ENCODE assay signal across 18 cellular contexts in the genomic region with DNA sequence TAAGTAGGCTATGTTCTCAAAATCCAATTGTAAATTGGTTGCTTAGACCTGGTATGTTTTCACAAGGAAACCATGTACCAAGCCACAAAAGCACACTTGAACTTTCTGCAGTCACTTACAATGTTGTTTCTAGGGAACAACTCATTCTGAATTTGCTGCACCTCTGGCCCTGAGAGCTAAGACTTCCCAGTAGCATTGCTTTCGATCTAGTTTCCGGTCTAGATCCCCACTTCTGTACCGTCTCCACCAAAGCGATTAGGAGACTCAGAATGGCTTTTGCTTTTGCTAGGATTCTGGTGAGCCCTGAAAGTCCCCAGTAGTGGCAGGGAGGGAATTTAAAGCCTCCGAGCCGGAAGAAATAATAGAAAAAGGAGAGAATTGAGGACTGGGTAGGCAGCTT.
DNase-seq lines count a peak whose midpoint lies in the region; ATAC-seq and TF ChIP-seq lines count a peak whose summit lies in the region.
"Had no signal": no experiment of that assay in that cellular context is flagged by ENCODE, and none has a peak within 500 bp of the region (broad histone marks: within the 10 kb centered on the region; RNA-seq: fewer than 3 reads in every experiment).

No MANE protein-coding gene starts in this region.

- no peak for DNase-seq in CD4-positive, alpha-beta T cell
- DNase-seq in ascending aorta (ENCODE audit: low spot score in 2 of 2) (no peak), left lung (no peak), NCI-H226 (no peak), middle frontal gyrus (ENCODE audit: extremely low spot score, low spot score) (no peak), glomerular visceral epithelial cell (ENCODE audit: extremely low spot score) (no peak), NCI-H1105 treated with DMSO at 0.1 percent for 48 hours (lab: John Stamatoyannopoulos, UW) (no peak)
- DNase-seq: Caco-2; NCI-H146; NCI-H2081 treated with DMSO at 0.1 percent for 48 hours; NCI-H2227 treated with DMSO at 0.1 percent for 48 hours; NCI-H69; NK-92 treated with Interleukin-12 subunit alpha and Interleukin-12 subunit beta, amount 100 ng/mL, for 24 hours had no signal

- peak overlapping the region; percentile 24 for H3K27ac Mint-ChIP-seq in CD4-positive, alpha-beta T cell
- H3K27ac Mint-ChIP-seq: IgD-negative memory B cell had no signal

- POLR2A ChIA-PET in CD4-positive, alpha-beta T cell (lab: Charles Lee): no interaction called here

- H3K36me3 Mint-ChIP-seq in CD4-positive, alpha-beta T cell (ENCODE audit: low read depth): peaks cover 77% of the 10 kb centered on the region

- no peaks in the 10 kb centered on the region for H3K27me3 ChIP-seq in CD4-positive, alpha-beta T cell (ENCODE audit: control insufficient read depth, insufficient read depth, low read length)
- no peaks in the 10 kb centered on the region for H3K27me3 ChIP-seq in ascending aorta
- H3K27me3 ChIP-seq in left lung: no peaks in the 10 kb centered on the region
- no peaks in the 10 kb centered on the region for H3K27me3 ChIP-seq in skeletal muscle satellite cell (ENCODE audit: control insufficient read depth, insufficient read depth, low read length)

- H3K36me3 ChIP-seq in ascending aorta (no peaks in the 10 kb centered on the region), left lung (no peaks in the 10 kb centered on the region), skeletal muscle satellite cell (ENCODE audit: insufficient read depth, low read length) (no peaks in the 10 kb centered on the region)
- H3K36me3 ChIP-seq: HAP-1 had no signal

- intact Hi-C loops in CD4-positive, alpha-beta T cell (cut with DNase I, micrococcal nuclease): no loop called here
- intact Hi-C loops in ascending aorta (cut with DNase I) (no loop called here), left lung (cut with DNase I) (no loop called here)

- CTCF ChIA-PET in CD4-positive, alpha-beta T cell (lab: Charles Lee): no interaction called here

- peak overlapping the region; percentile 69 for H3K4me2 ChIP-seq in skeletal muscle satellite cell (ENCODE audit: low read length)
- H3K4me2 ChIP-seq: A549 had no signal

- peaks cover 36% of the 10 kb centered on the region for H3K4me1 Mint-ChIP-seq in CD4-positive, alpha-beta T cell (ENCODE audit: low read depth)
- H3K4me1 Mint-ChIP-seq: CD14-positive monocyte had no signal

- no peaks in the 10 kb centered on the region for H3K9me3 ChIP-seq in CD4-positive, alpha-beta T cell (ENCODE audit: control insufficient read depth, low read length)
- H3K9me3 ChIP-seq in ascending aorta: no peaks in the 10 kb centered on the region
- H3K9me3 ChIP-seq in left lung: no peaks in the 10 kb centered on the region
- no peaks in the 10 kb centered on the region for H3K9me3 ChIP-seq in skeletal muscle satellite cell (replicated peaks; ENCODE audit: low read length)
- H3K9me3 ChIP-seq: A549, Caco-2, HAP-1 had no signal

- no peak overlapping the region for H3K4me3 Mint-ChIP-seq in CD4-positive, alpha-beta T cell
- H3K4me3 Mint-ChIP-seq: CD14-positive monocyte, IgD-negative memory B cell had no signal

- TF ChIP-seq CTCF in CD4-positive, alpha-beta T cell (IDR thresholded peaks at IDR 0.05): no peak
- no peak for TF ChIP-seq CTCF in ascending aorta (IDR thresholded peaks at IDR 0.05)
- TF ChIP-seq CTCF in left lung (IDR thresholded peaks at IDR 0.05): no peak

- H3K9ac ChIP-seq in skeletal muscle satellite cell (ENCODE audit: low read depth, low read length): peak overlapping the region; percentile 21

- no peak overlapping the region for H3K27ac ChIP-seq in CD4-positive, alpha-beta T cell (ENCODE audit: low read depth, low read length)
- H3K27ac ChIP-seq in ascending aorta (peak overlapping the region; percentile 26 to 40), left lung (no peak overlapping the region)
- H3K27ac ChIP-seq: A549 had no signal

- H3K4me1 ChIP-seq in ascending aorta (no peaks in the 10 kb centered on the region), left lung (peaks cover 0 to 3% of the 10 kb centered on the region in 2 donors), skeletal muscle satellite cell (ENCODE audit: control insufficient read depth, insufficient read depth, low read length) (peaks cover 7% of the 10 kb centered on the region)
- H3K4me1 ChIP-seq: A549, Caco-2, HAP-1 had no signal

- ATAC-seq in CD4-positive, alpha-beta T cell (ENCODE audit: poor library complexity): no peak
- ATAC-seq in left lung: peak; percentile 85
- ATAC-seq: A549 had no signal

- H3K4me3 ChIP-seq in ascending aorta (peak overlapping the region in 1 of 2 donors; percentile 28), left lung (no peak overlapping the region), skeletal muscle satellite cell (ENCODE audit: low read length) (peak overlapping the region; percentile 55)
- H3K4me3 ChIP-seq: A549, HAP-1 had no signal

- H3K9me3 Mint-ChIP-seq in CD4-positive, alpha-beta T cell: no peaks in the 10 kb centered on the region
- H3K9me3 Mint-ChIP-seq: CD14-positive monocyte had no signal

- H3K27me3 Mint-ChIP-seq in CD4-positive, alpha-beta T cell: no peaks in the 10 kb centered on the region
- H3K27me3 Mint-ChIP-seq: IgD-negative memory B cell had no signal

Comparison
In these comparisons a context has a peak if more than half of its experiments do, and no peak if none do; other contexts are left out.
1. H3K27ac ChIP-seq: peak in ascending aorta (2 of 2); none in CD4-positive, alpha-beta T cell (single experiment) and left lung (0 of 2).